8 cellular contexts compared by ENCODE assay signal in the genomic region with DNA sequence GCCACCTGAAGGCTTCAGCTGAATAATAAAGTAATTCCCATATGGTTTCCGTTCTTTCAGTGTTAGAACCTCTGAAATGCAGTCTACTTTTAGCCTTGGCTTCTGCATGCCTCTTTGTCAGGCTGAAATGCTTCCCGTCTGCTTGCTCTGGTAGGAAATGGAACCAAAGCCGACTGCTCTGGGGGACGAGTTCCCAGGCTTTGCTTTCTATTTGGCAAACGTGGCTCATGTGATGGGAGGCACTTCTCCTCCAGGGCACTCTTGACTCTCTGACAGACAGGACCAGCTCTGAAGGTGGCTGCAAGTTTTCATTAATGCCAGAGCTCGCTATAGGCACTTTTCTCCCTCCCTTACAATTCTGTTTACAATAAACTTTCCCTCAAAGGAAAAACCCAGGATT.
A peak's percentile ranks its signal among the peaks of the same experiment; 100 is the strongest.
DNase-seq lines count a peak whose midpoint lies in the region; ATAC-seq, FAIRE-seq and TF ChIP-seq lines count a peak whose summit lies in the region.

No MANE protein-coding gene starts in this region.

- no peaks in the 10 kb centered on the region for H3K27me3 ChIP-seq in pancreas

- DNase-seq in AG20443 (ENCODE audit: low spot score) = peak; percentile 68
- DNase-seq in glutamatergic neuron = no peak
- DNase-seq in pancreas = peak in 1 of 6 donors; percentile 20
- no peak for DNase-seq in activated CD4-positive, CD25-positive, alpha-beta regulatory T cell (lab: John Stamatoyannopoulos, UW)
- DNase-seq in NCI-H1092 treated with DMSO at 0.1 percent for 48 hours (lab: John Stamatoyannopoulos, UW) = no peak

- H3K36me3 ChIP-seq in pancreas = no peaks in the 10 kb centered on the region

- peaks cover 22% of the 10 kb centered on the region for H3K4me1 Mint-ChIP-seq in glutamatergic neuron (ENCODE audit: low read depth, unreplicated experiment)
- H3K4me1 Mint-ChIP-seq in stimulated activated memory B cell treated with anti-CD40 and anti-IgM and Interleukin-4, amounts not matched to agents 10 μg/mL and 1 μg/mL and 100 μg/mL, for 72 hours = no peaks in the 10 kb centered on the region

- H3K9me3 Mint-ChIP-seq in glutamatergic neuron (ENCODE audit: unreplicated experiment) = peaks cover 3% of the 10 kb centered on the region
- no peaks in the 10 kb centered on the region for H3K9me3 Mint-ChIP-seq in stimulated activated memory B cell treated with anti-CD40 and anti-IgM and Interleukin-4, amounts not matched to agents 10 μg/mL and 1 μg/mL and 100 μg/mL, for 72 hours

- FAIRE-seq in pancreas (lab: Jason Lieb, UNC) = no peak

- H3K4me3 Mint-ChIP-seq in glutamatergic neuron (ENCODE audit: unreplicated experiment) = peak overlapping the region; percentile 18
- no peak overlapping the region for H3K4me3 Mint-ChIP-seq in stimulated activated memory B cell treated with anti-CD40 and anti-IgM and Interleukin-4, amounts not matched to agents 10 μg/mL and 1 μg/mL and 100 μg/mL, for 72 hours

- peaks cover 6% of the 10 kb centered on the region for H3K36me3 Mint-ChIP-seq in glutamatergic neuron (ENCODE audit: unreplicated experiment)
- no peaks in the 10 kb centered on the region for H3K36me3 Mint-ChIP-seq in stimulated activated memory B cell treated with anti-CD40 and anti-IgM and Interleukin-4, amounts not matched to agents 10 μg/mL and 1 μg/mL and 100 μg/mL, for 72 hours

- no peak overlapping the region for H3K27ac Mint-ChIP-seq in glutamatergic neuron (ENCODE audit: unreplicated experiment)
- H3K27ac Mint-ChIP-seq in stimulated activated memory B cell treated with anti-CD40 and anti-IgM and Interleukin-4, amounts not matched to agents 10 μg/mL and 1 μg/mL and 100 μg/mL, for 72 hours = no peak overlapping the region

- H3K4me1 ChIP-seq in pancreas = peaks cover 0 to 4% (median 0%) of the 10 kb centered on the region in 3 donors

- H3K4me3 ChIP-seq in pancreas = no peak overlapping the region

- TF ChIP-seq CTCF in glutamatergic neuron (IDR thresholded peaks at IDR 0.05; ENCODE audit: partially characterized antibody, unreplicated experiment) (no peak), pancreas (IDR thresholded peaks at IDR 0.05) (no peak)

- intact Hi-C loops in pancreas (cut with DNase I) = no loop called here

- peaks cover 6% of the 10 kb centered on the region for H3K27me3 Mint-ChIP-seq in glutamatergic neuron (ENCODE audit: unreplicated experiment)
- no peaks in the 10 kb centered on the region for H3K27me3 Mint-ChIP-seq in stimulated activated memory B cell treated with anti-CD40 and anti-IgM and Interleukin-4, amounts not matched to agents 10 μg/mL and 1 μg/mL and 100 μg/mL, for 72 hours

- ATAC-seq in SK-N-SH treated with all-trans-retinoic acid at 6 μM for 48 hours (peak; percentile 91), pancreas (peak in 3 of 4 donors; percentile 37 to 73 (median 53)), HG03159 (IDR thresholded peaks at IDR 0.05; ENCODE audit: unreplicated experiment) (no peak)
- ATAC-seq in stimulated activated memory B cell treated with anti-CD40 and anti-IgM and Interleukin-4, amounts not matched to agents 10 μg/mL and 1 μg/mL and 100 μg/mL, for 72 hours = no peak

- H3K9me3 ChIP-seq in pancreas = no peaks in the 10 kb centered on the region

- peak overlapping the region in 2 of 4 donors; percentile 26 to 32 for H3K27ac ChIP-seq in pancreas

- WGBS in pancreas, 2 donors = 50 to 60% methylated on average over 6 of the region's 6 CpGs

TF ChIP-seq in SK-N-SH treated with all-trans-retinoic acid at 6 μM for 48 hours, 23 proteins besides CTCF, POLR2A, EP300 and RAD21 (continues in another document):
- TF ChIP-seq ZFP3 (CRISPR knock-in tag; IDR thresholded peaks at IDR 0.05) (no peak), TCF4 (CRISPR knock-in tag; IDR thresholded peaks at IDR 0.05; ENCODE audit: borderline replicate concordance) (no peak), ZC3H10 (CRISPR knock-in tag; IDR thresholded peaks at IDR 0.05) (no peak), PPARA (CRISPR knock-in tag; IDR thresholded peaks at IDR 0.05; ENCODE audit: borderline replicate concordance) (no peak), CREB5 (CRISPR knock-in tag; IDR thresholded peaks at IDR 0.05; ENCODE audit: low read depth) (no peak), ZFP30 (CRISPR knock-in tag; IDR thresholded peaks at IDR 0.05) (no peak), PATZ1 (CRISPR knock-in tag; IDR thresholded peaks at IDR 0.05; ENCODE audit: borderline replicate concordance) (no peak), OSR1 (CRISPR knock-in tag; IDR thresholded peaks at IDR 0.05) (no peak), TOX (CRISPR knock-in tag; IDR thresholded peaks at IDR 0.05; ENCODE audit: borderline replicate concordance) (no peak), ZNF565 (CRISPR knock-in tag; conservative IDR thresholded peaks at IDR 0.05; ENCODE audit: low read depth) (no peak), SNAI2 (CRISPR knock-in tag; IDR thresholded peaks at IDR 0.05) (no peak), ZNF8 (CRISPR knock-in tag; IDR thresholded peaks at IDR 0.05) (no peak), ARNTL (CRISPR knock-in tag; IDR thresholded peaks at IDR 0.05; ENCODE audit: borderline replicate concordance, low read depth) (no peak), RARB (CRISPR knock-in tag; IDR thresholded peaks at IDR 0.05) (no peak)
- TF ChIP-seq, protein P1, sequence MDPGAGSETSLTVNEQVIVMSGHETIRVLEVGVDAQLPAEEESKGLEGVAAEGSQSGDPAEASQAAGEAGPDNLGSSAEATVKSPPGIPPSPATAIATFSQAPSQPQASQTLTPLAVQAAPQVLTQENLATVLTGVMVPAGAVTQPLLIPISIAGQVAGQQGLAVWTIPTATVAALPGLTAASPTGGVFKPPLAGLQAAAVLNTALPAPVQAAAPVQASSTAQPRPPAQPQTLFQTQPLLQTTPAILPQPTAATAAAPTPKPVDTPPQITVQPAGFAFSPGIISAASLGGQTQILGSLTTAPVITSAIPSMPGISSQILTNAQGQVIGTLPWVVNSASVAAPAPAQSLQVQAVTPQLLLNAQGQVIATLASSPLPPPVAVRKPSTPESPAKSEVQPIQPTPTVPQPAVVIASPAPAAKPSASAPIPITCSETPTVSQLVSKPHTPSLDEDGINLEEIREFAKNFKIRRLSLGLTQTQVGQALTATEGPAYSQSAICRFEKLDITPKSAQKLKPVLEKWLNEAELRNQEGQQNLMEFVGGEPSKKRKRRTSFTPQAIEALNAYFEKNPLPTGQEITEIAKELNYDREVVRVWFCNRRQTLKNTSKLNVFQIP (CRISPR knock-in tag; IDR thresholded peaks at IDR 0.05; ENCODE audit: borderline replicate concordance, low read depth) = no peak
- TF ChIP-seq, protein P2, sequence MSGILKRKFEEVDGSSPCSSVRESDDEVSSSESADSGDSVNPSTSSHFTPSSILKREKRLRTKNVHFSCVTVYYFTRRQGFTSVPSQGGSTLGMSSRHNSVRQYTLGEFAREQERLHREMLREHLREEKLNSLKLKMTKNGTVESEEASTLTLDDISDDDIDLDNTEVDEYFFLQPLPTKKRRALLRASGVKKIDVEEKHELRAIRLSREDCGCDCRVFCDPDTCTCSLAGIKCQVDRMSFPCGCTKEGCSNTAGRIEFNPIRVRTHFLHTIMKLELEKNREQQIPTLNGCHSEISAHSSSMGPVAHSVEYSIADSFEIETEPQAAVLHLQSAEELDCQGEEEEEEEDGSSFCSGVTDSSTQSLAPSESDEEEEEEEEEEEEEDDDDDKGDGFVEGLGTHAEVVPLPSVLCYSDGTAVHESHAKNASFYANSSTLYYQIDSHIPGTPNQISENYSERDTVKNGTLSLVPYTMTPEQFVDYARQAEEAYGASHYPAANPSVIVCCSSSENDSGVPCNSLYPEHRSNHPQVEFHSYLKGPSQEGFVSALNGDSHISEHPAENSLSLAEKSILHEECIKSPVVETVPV (CRISPR knock-in tag; IDR thresholded peaks at IDR 0.05) = no peak

Comparison
In these comparisons a context has a peak if more than half of its experiments do, and no peak if none do; other contexts are left out.
1. ATAC-seq: peak in SK-N-SH treated with all-trans-retinoic acid at 6 μM for 48 hours (single experiment) and pancreas (3 of 4); none in HG03159 (single experiment) and stimulated activated memory B cell treated with anti-CD40 and anti-IgM and Interleukin-4, amounts not matched to agents 10 μg/mL and 1 μg/mL and 100 μg/mL, for 72 hours (single experiment).